ENCODE assay signal across 11 cellular contexts in the genomic region with DNA sequence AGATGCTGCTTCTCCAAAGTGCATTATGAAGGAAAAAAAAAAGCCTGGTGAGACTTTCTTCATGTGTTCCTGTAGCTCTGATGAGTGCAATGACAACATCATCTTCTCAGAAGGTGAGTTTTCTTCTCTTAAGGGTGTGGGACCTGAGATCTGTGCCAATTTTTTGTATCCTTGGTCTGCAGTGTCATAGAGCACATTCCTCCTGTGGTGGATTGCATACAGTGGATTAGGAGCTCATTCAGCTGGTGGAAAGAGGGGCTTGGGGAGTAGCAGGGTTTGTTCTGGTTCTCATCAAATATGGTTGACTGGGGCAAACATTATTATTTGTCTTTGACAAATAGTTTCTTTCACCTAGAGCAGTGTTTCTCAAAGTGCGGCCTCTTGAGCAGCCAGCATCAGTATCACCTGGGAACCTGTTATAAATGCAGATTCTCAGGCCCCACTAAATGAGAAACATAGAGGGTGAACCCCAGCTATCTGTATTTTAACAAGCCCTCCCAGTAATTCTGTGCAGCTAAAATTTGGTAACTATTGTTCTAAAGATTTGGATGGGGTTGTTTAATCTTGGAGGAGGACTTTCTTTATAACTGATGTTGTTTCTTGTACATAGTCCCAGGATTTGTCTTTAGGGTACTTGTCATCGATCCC. TPM values are rescaled to one million over a fixed set of nuclear protein-coding genes. Genes with fewer than 3 reads are reported as not detected.
A peak's percentile ranks its signal among the peaks of the same experiment; 100 is the strongest.
DNase-seq lines count a peak whose midpoint lies in the region; ATAC-seq and TF ChIP-seq lines count a peak whose summit lies in the region.
"Had no signal": no experiment of that assay in that cellular context is flagged by ENCODE, and none has a peak within 500 bp of the region (broad histone marks: within the 10 kb centered on the region; RNA-seq: fewer than 3 reads in every experiment).

No MANE protein-coding gene starts in this region.

- DNase-seq in activated T-cell treated with anti-CD3 and anti-CD28 coated beads, Interleukin-2, amount 50 U/mL, for 72 hours: no peak
- DNase-seq in activated T-cell treated with anti-CD3 and anti-CD28 coated beads, Interleukin-2, amount 50 U/mL, for 48 hours: no peak
- DNase-seq in activated B cell treated with CpG ODN at 0.5 μM for 24 hours (no peak), immature natural killer cell (no peak), stomach (no peak), foreskin melanocyte (no peak), glutamatergic neuron (no peak), nucleus accumbens (lab: John Stamatoyannopoulos, UW) (no peak)
- DNase-seq: activated T-cell treated with anti-CD3 and anti-CD28 coated beads, Interleukin-2, amount 50 U/mL, for 1 hour; cerebellar nuclear complex; NCI-H510A had no signal

- no peaks in the 10 kb centered on the region for H3K9me3 ChIP-seq in stomach

- peaks cover 30 to 64% of the 10 kb centered on the region in 2 donors for H3K36me3 Mint-ChIP-seq in activated T-cell treated with anti-CD3 and anti-CD28 coated beads, Interleukin-2, amount 50 U/mL, for 72 hours (ENCODE audit: insufficient read depth in 2 of 2)
- H3K36me3 Mint-ChIP-seq in activated B cell treated with CpG ODN at 0.5 μM for 24 hours (ENCODE audit: low read depth) (peaks cover 99% of the 10 kb centered on the region), immature natural killer cell (peaks cover 49 to 76% (median 52%) of the 10 kb centered on the region in 3 donors), glutamatergic neuron (ENCODE audit: unreplicated experiment) (no peaks in the 10 kb centered on the region)

- H3K27me3 Mint-ChIP-seq in activated T-cell treated with anti-CD3 and anti-CD28 coated beads, Interleukin-2, amount 50 U/mL, for 72 hours (ENCODE audit: low read depth): no peaks in the 10 kb centered on the region
- H3K27me3 Mint-ChIP-seq in activated B cell treated with CpG ODN at 0.5 μM for 24 hours (no peaks in the 10 kb centered on the region), immature natural killer cell (ENCODE audit: low read depth in 3 of 3) (peaks cover 0 to 3% (median 3%) of the 10 kb centered on the region in 3 donors), glutamatergic neuron (ENCODE audit: unreplicated experiment) (peaks cover 2% of the 10 kb centered on the region)

- no peak for ATAC-seq in activated T-cell treated with anti-CD3 and anti-CD28 coated beads, Interleukin-2, amount 50 U/mL, for 72 hours (replicated peaks in 1 of 2)
- ATAC-seq in activated B cell treated with CpG ODN at 0.5 μM for 24 hours (ENCODE audit: low read depth): no peak

- H3K4me3 Mint-ChIP-seq in activated T-cell treated with anti-CD3 and anti-CD28 coated beads, Interleukin-2, amount 50 U/mL, for 72 hours: peak overlapping the region; percentile 44 to 47
- H3K4me3 Mint-ChIP-seq in activated B cell treated with CpG ODN at 0.5 μM for 24 hours: peak overlapping the region; percentile 55
- no peak overlapping the region for H3K4me3 Mint-ChIP-seq in immature natural killer cell
- no peak overlapping the region for H3K4me3 Mint-ChIP-seq in glutamatergic neuron (ENCODE audit: unreplicated experiment)

- TF ChIP-seq CTCF in activated B cell treated with CpG ODN at 0.5 μM for 24 hours (IDR thresholded peaks at IDR 0.05) (no peak), stomach (IDR thresholded peaks at IDR 0.05) (no peak), glutamatergic neuron (IDR thresholded peaks at IDR 0.05; ENCODE audit: partially characterized antibody, unreplicated experiment) (no peak)

- peaks cover 0 to 2% of the 10 kb centered on the region in 2 donors for H3K9me3 Mint-ChIP-seq in activated T-cell treated with anti-CD3 and anti-CD28 coated beads, Interleukin-2, amount 50 U/mL, for 72 hours
- H3K9me3 Mint-ChIP-seq in activated B cell treated with CpG ODN at 0.5 μM for 24 hours (no peaks in the 10 kb centered on the region), immature natural killer cell (no peaks in the 10 kb centered on the region), glutamatergic neuron (ENCODE audit: unreplicated experiment) (peaks cover 3% of the 10 kb centered on the region)

- TF ChIP-seq POLR2A in stomach (IDR thresholded peaks at IDR 0.05): no peak

- no peak for TF ChIP-seq EP300 in stomach (IDR thresholded peaks at IDR 0.05)

- H3K4me1 ChIP-seq in stomach: peaks cover 21 to 91% (median 52%) of the 10 kb centered on the region in 4 donors

- peak overlapping the region in 3 of 5 donors; percentile 60 to 65 (median 62) for H3K27ac ChIP-seq in stomach

- POLR2A ChIA-PET in activated B cell treated with CpG ODN at 0.5 μM for 24 hours (lab: Charles Lee): interaction anchor here (1.1 to 2.2 kb wide), 5 partner anchors 9 to 31 kb away, joined by 3 to 5 read pairs (median 4); no protein-coding TSS in a partner anchor

- no peak overlapping the region for H3K4me3 ChIP-seq in stomach

- H3K27ac Mint-ChIP-seq in activated T-cell treated with anti-CD3 and anti-CD28 coated beads, Interleukin-2, amount 50 U/mL, for 72 hours: peak overlapping the region; percentile 87
- H3K27ac Mint-ChIP-seq in activated B cell treated with CpG ODN at 0.5 μM for 24 hours (peak overlapping the region; percentile 86), immature natural killer cell (peak overlapping the region; percentile 3 to 98 (median 79)), glutamatergic neuron (ENCODE audit: unreplicated experiment) (no peak overlapping the region)

- no peaks in the 10 kb centered on the region for H3K27me3 ChIP-seq in stomach

- intact Hi-C loops in activated B cell treated with CpG ODN at 0.5 μM for 24 hours (cut with micrococcal nuclease): loop anchor here (10.0 kb wide), 1 partner anchor 1304 kb away; no protein-coding TSS in a partner anchor
- intact Hi-C loops in stomach (cut with DNase I; ENCODE audit: low total_unique reads): no loop called here

- CTCF ChIA-PET in activated B cell treated with CpG ODN at 0.5 μM for 24 hours (lab: Charles Lee): interaction anchor here (1.3 to 1.5 kb wide), 3 partner anchors 8 to 43 kb away, joined by 3 to 4 read pairs (median 4); no protein-coding TSS in a partner anchor

- peaks cover 56 to 100% (median 97%) of the 10 kb centered on the region in 4 donors for H3K36me3 ChIP-seq in stomach

- WGBS in stomach, 5 donors: 58 to 84% (median 80%) methylated on average over 2 of the region's 2 CpGs

- H3K4me1 Mint-ChIP-seq in activated T-cell treated with anti-CD3 and anti-CD28 coated beads, Interleukin-2, amount 50 U/mL, for 72 hours (ENCODE audit: low read depth): peaks cover 100% of the 10 kb centered on the region
- H3K4me1 Mint-ChIP-seq in activated B cell treated with CpG ODN at 0.5 μM for 24 hours (peaks cover 99% of the 10 kb centered on the region), immature natural killer cell (peaks cover 79 to 97% of the 10 kb centered on the region in 2 donors), glutamatergic neuron (ENCODE audit: low read depth, unreplicated experiment) (peaks cover 11% of the 10 kb centered on the region)

RNA-seq across cellular contexts. Expression of gene TGFBR2, which starts 44.1 kb away (rescaled TPM):
- 10 to 100 TPM; 37.7 to 45.9 TPM for total RNA-seq in activated T-cell treated with anti-CD3 and anti-CD28 coated beads, Interleukin-2, amount 50 U/mL, for 72 hours
- total RNA-seq in activated B cell treated with CpG ODN at 0.5 μM for 24 hours (99.1 and 104 TPM in 2 replicates), stomach (100 to 1,000 TPM in 2 of 5 donors, 10 to 100 TPM in 3; 59.1 to 115 (median 89.3) TPM), glutamatergic neuron (ENCODE audit: unreplicated experiment) (0.96 TPM)
- polyA plus RNA-seq in immature natural killer cell (100 to 1,000 TPM in 1 of 3 donors, 10 to 100 TPM in 2; 36.8 to 101 (median 43.6) TPM), stomach (10 to 100 TPM; 13.7 to 44.1 (median 27.4) TPM)

Comparison
In these comparisons a context has a peak if more than half of its experiments do, and no peak if none do; other contexts are left out.
1. H3K4me3 Mint-ChIP-seq: peak in activated T-cell treated with anti-CD3 and anti-CD28 coated beads, Interleukin-2, amount 50 U/mL, for 72 hours (2 of 2) and activated B cell treated with CpG ODN at 0.5 μM for 24 hours (single experiment); none in immature natural killer cell (0 of 5) and glutamatergic neuron (single experiment).
2. RNA of gene TGFBR2, which starts 44.1 kb away (total RNA-seq): 99.1 to 104 TPM in activated B cell treated with CpG ODN at 0.5 μM for 24 hours, 59.1 to 115 TPM in stomach and 37.7 to 45.9 TPM in activated T-cell treated with anti-CD3 and anti-CD28 coated beads, Interleukin-2, amount 50 U/mL, for 72 hours; 0.96 TPM in glutamatergic neuron (single experiment); every median in the first group is over 10 times any median in the second.